ENCODE assay signal across 14 cellular contexts in the genomic region with DNA sequence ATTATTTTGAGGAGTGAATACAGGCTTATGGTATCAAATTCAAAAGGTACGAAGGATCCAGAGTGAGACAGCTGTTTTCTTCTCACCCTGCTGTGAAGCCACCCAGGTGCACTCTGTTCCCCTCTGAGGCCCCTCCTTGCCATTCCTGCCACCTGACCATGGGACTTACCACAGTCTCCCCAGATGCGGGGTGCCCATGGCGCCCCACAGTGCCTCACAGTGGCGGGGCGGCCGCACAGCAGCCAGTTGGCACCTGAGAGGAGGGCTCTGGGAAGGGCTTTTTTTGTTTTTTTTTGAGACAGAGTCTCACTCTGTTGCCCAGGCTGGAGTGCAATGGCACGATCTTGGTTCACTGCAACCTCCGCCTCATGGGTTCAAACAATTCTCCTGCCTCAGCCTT.
A peak's percentile ranks its signal among the peaks of the same experiment; 100 is the strongest.
DNase-seq lines count a peak whose midpoint lies in the region; ATAC-seq and TF ChIP-seq lines count a peak whose summit lies in the region.
"Had no signal": no experiment of that assay in that cellular context is flagged by ENCODE, and none has a peak within 500 bp of the region (broad histone marks: within the 10 kb centered on the region; RNA-seq: fewer than 3 reads in every experiment).

No MANE protein-coding gene starts in this region.

- H3K36me3 Mint-ChIP-seq in neural crest cell (ENCODE audit: low read depth) = no peaks in the 10 kb centered on the region

- no peaks in the 10 kb centered on the region for H3K9me3 ChIP-seq in OCI-LY1 (ENCODE audit: low read length)
- H3K9me3 ChIP-seq: adrenal gland, colonic mucosa, Peyer's patch had no signal

- no peaks in the 10 kb centered on the region for H3K9me3 Mint-ChIP-seq in neural crest cell
- H3K9me3 Mint-ChIP-seq: stimulated activated naive B cell treated with anti-CD40 and anti-IgM and Interleukin-4, amounts not matched to agents 10 μg/mL and 1 μg/mL and 100 μg/mL, for 72 hours had no signal

- no peak overlapping the region for H2AFZ ChIP-seq in OCI-LY1 (ENCODE audit: low read length)

- DNase-seq in activated CD4-positive, alpha-beta T cell treated with anti-CD3 and anti-CD28 coated beads, Interleukin-2, amount 50 U/mL, for 48 hours = peak; percentile 23 to 33
- DNase-seq in activated CD4-positive, alpha-beta T cell treated with anti-CD3 and anti-CD28 coated beads for 4 hours = no peak
- DNase-seq in GM13977 (ENCODE audit: low spot score) (peak; percentile 58), neural crest cell (ENCODE audit: low read depth, low spot score) (no peak)
- no peak for DNase-seq in activated CD8-positive, alpha-beta memory T cell treated with anti-CD3 and anti-CD28 coated beads, Interleukin-2, amount 50 U/mL, for 48 hours
- DNase-seq: adrenal gland; colonic mucosa; midbrain; NCI-H226; Peyer's patch; stimulated activated naive B cell treated with anti-CD40 and anti-IgM and Interleukin-4, amounts not matched to agents 10 μg/mL and 1 μg/mL and 100 μg/mL, for 72 hours had no signal

- no peaks in the 10 kb centered on the region for H3K4me1 ChIP-seq in OCI-LY1 (ENCODE audit: insufficient read depth, low read length, severe bottlenecking)
- H3K4me1 ChIP-seq: adrenal gland, colonic mucosa, Peyer's patch had no signal

- H3K27ac Mint-ChIP-seq in neural crest cell (ENCODE audit: unreplicated experiment) = no peak overlapping the region
- H3K27ac Mint-ChIP-seq: stimulated activated naive B cell treated with anti-CD40 and anti-IgM and Interleukin-4, amounts not matched to agents 10 μg/mL and 1 μg/mL and 100 μg/mL, for 72 hours had no signal

- H3K79me2 ChIP-seq in OCI-LY1 (ENCODE audit: insufficient read depth, low read length) = no peaks in the 10 kb centered on the region

- in situ Hi-C loops in GM13977 (cut with MboI; ENCODE audit: low pct_unique_long_range_greater_than_20kb, low sequenced_read_pairs, unreplicated experiment) = no loop called here

- H3K4me3 ChIP-seq in OCI-LY1 (ENCODE audit: low read depth, low read length, poor library complexity, severe bottlenecking) = no peak overlapping the region
- H3K4me3 ChIP-seq: adrenal gland, colonic mucosa, Peyer's patch had no signal

- H3K4me2 ChIP-seq in OCI-LY1 (ENCODE audit: low read length) = no peak overlapping the region

- H3K4me3 Mint-ChIP-seq in neural crest cell = no peak overlapping the region
- H3K4me3 Mint-ChIP-seq: stimulated activated naive B cell treated with anti-CD40 and anti-IgM and Interleukin-4, amounts not matched to agents 10 μg/mL and 1 μg/mL and 100 μg/mL, for 72 hours had no signal

- TF ChIP-seq CTCF in GM13977 (IDR thresholded peaks at IDR 0.05; ENCODE audit: extremely low read depth, insufficient read depth, missing control alignments) (peak; percentile 63), OCI-LY1 (IDR thresholded peaks at IDR 0.05; ENCODE audit: low read length) (peak; percentile 46; the same call in 1 of the 2 replicates), neural crest cell (conservative IDR thresholded peaks at IDR 0.05) (peak; percentile 18)

- no peaks in the 10 kb centered on the region for H4K20me1 ChIP-seq in OCI-LY1 (ENCODE audit: insufficient read depth, low read length)

- H3K27ac ChIP-seq in OCI-LY1 (ENCODE audit: low read depth, low read length, poor library complexity, severe bottlenecking) = no peak overlapping the region
- H3K27ac ChIP-seq: adrenal gland, colonic mucosa, Peyer's patch had no signal

- H3K9me2 ChIP-seq in OCI-LY1 (ENCODE audit: low read depth, low read length) = no peaks in the 10 kb centered on the region

- no peaks in the 10 kb centered on the region for H3K36me3 ChIP-seq in OCI-LY1 (ENCODE audit: insufficient read depth, low read length)
- H3K36me3 ChIP-seq: adrenal gland, colonic mucosa, Peyer's patch had no signal

- ATAC-seq in GM18498 (IDR thresholded peaks at IDR 0.05; ENCODE audit: unreplicated experiment) = no peak
- ATAC-seq in GM21447 (IDR thresholded peaks at IDR 0.05; ENCODE audit: unreplicated experiment) = no peak
- ATAC-seq: stimulated activated naive B cell treated with anti-CD40 and anti-IgM and Interleukin-4, amounts not matched to agents 10 μg/mL and 1 μg/mL and 100 μg/mL, for 72 hours had no signal

- no peak overlapping the region for H3K9ac ChIP-seq in OCI-LY1 (ENCODE audit: low read length)

- no peaks in the 10 kb centered on the region for H3K27me3 ChIP-seq in OCI-LY1 (ENCODE audit: insufficient read depth, low read length)
- H3K27me3 ChIP-seq: adrenal gland, colonic mucosa, Peyer's patch had no signal

- H3K4me1 Mint-ChIP-seq in neural crest cell = peaks cover 21% of the 10 kb centered on the region
- H3K4me1 Mint-ChIP-seq: stimulated activated naive B cell treated with anti-CD40 and anti-IgM and Interleukin-4, amounts not matched to agents 10 μg/mL and 1 μg/mL and 100 μg/mL, for 72 hours had no signal

- no peaks in the 10 kb centered on the region for H3F3A ChIP-seq in OCI-LY1 (ENCODE audit: insufficient read depth, low read length)

- H3K27me3 Mint-ChIP-seq in neural crest cell (ENCODE audit: low read depth) = peaks cover 6% of the 10 kb centered on the region

Comparison
In these comparisons a context has a peak if more than half of its experiments do, and no peak if none do; other contexts are left out.
1. DNase-seq: peak in activated CD4-positive, alpha-beta T cell treated with anti-CD3 and anti-CD28 coated beads, Interleukin-2, amount 50 U/mL, for 48 hours (2 of 2) and GM13977 (single experiment); none in activated CD4-positive, alpha-beta T cell treated with anti-CD3 and anti-CD28 coated beads for 4 hours (0 of 2), neural crest cell (single experiment) and activated CD8-positive, alpha-beta memory T cell treated with anti-CD3 and anti-CD28 coated beads, Interleukin-2, amount 50 U/mL, for 48 hours (single experiment).
2. Peak in every context shown above with its lines, with median percentiles within 50 percentile points of each other: CTCF ChIP-seq.